ENCODE assay signal across 1 cellular context in the genomic region with DNA sequence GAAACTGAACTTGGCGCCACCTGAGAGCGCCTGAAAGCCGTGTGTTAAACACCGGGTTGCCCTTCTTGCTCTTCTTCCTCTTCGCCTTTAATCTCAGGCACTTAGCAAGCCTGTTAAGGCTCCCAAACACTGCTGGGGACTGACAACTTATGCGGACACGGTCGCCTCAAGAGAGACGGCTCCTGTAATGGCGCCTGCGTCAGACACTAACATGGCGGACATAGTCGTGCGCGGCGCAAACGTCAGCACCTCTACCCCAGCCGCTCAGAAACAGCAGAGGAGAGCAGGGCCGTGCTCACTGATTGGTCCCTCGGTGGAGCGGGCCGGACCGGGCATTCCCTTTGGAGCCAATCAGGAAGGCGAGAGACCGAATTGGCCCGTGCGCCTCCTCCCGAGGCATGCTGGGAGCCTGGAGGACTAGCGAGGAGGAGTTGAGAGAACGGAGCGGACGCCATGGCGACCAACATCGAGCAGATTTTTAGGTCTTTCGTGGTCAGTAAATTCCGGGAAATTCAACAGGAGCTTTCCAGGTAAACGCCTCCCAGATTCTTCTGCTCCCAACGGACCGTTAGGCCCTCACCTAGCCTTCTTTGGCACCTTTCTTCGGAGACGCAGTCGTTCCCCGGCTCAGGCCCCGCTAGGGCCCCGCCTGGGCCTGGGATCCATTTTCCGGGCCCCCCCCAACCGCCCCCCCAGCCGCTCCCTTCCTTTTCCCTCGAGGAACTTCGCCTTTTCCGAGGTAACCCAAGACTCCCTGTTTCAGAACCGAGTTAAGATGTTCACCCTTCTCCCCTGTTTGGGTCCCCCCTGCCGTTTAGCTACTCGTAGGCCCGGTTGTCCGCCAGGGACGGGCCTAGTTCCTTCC.
TF ChIP-seq lines count a peak whose summit lies in the region.

A gene with protein sequence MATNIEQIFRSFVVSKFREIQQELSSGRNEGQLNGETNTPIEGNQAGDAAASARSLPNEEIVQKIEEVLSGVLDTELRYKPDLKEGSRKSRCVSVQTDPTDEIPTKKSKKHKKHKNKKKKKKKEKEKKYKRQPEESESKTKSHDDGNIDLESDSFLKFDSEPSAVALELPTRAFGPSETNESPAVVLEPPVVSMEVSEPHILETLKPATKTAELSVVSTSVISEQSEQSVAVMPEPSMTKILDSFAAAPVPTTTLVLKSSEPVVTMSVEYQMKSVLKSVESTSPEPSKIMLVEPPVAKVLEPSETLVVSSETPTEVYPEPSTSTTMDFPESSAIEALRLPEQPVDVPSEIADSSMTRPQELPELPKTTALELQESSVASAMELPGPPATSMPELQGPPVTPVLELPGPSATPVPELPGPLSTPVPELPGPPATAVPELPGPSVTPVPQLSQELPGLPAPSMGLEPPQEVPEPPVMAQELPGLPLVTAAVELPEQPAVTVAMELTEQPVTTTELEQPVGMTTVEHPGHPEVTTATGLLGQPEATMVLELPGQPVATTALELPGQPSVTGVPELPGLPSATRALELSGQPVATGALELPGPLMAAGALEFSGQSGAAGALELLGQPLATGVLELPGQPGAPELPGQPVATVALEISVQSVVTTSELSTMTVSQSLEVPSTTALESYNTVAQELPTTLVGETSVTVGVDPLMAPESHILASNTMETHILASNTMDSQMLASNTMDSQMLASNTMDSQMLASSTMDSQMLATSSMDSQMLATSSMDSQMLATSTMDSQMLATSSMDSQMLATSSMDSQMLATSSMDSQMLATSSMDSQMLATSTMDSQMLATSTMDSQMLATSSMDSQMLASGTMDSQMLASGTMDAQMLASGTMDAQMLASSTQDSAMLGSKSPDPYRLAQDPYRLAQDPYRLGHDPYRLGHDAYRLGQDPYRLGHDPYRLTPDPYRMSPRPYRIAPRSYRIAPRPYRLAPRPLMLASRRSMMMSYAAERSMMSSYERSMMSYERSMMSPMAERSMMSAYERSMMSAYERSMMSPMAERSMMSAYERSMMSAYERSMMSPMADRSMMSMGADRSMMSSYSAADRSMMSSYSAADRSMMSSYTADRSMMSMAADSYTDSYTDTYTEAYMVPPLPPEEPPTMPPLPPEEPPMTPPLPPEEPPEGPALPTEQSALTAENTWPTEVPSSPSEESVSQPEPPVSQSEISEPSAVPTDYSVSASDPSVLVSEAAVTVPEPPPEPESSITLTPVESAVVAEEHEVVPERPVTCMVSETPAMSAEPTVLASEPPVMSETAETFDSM (N-terminal part only) (plus strand): TSS at position 399 of the 865 bp plus-strand sequence. CDS start 55 bp downstream, at position 454.

TF ChIP-seq in K562, 482 proteins besides CTCF, POLR2A, EP300 and RAD21 (continued from another document and continues in another):
- TF ChIP-seq, protein P1, sequence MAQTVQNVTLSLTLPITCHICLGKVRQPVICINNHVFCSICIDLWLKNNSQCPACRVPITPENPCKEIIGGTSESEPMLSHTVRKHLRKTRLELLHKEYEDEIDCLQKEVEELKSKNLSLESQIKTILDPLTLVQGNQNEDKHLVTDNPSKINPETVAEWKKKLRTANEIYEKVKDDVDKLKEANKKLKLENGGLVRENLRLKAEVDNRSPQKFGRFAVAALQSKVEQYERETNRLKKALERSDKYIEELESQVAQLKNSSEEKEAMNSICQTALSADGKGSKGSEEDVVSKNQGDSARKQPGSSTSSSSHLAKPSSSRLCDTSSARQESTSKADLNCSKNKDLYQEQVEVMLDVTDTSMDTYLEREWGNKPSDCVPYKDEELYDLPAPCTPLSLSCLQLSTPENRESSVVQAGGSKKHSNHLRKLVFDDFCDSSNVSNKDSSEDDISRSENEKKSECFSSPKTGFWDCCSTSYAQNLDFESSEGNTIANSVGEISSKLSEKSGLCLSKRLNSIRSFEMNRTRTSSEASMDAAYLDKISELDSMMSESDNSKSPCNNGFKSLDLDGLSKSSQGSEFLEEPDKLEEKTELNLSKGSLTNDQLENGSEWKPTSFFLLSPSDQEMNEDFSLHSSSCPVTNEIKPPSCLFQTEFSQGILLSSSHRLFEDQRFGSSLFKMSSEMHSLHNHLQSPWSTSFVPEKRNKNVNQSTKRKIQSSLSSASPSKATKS (CRISPR knock-in tag; IDR thresholded peaks at IDR 0.05) = no peak
- TF ChIP-seq, protein P2, sequence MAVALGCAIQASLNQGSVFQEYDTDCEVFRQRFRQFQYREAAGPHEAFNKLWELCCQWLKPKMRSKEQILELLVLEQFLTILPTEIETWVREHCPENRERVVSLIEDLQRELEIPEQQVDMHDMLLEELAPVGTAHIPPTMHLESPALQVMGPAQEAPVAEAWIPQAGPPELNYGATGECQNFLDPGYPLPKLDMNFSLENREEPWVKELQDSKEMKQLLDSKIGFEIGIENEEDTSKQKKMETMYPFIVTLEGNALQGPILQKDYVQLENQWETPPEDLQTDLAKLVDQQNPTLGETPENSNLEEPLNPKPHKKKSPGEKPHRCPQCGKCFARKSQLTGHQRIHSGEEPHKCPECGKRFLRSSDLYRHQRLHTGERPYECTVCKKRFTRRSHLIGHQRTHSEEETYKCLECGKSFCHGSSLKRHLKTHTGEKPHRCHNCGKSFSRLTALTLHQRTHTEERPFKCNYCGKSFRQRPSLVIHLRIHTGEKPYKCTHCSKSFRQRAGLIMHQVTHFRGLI (CRISPR knock-in tag; IDR thresholded peaks at IDR 0.05) = no peak
- TF ChIP-seq PHF21A (IDR thresholded peaks at IDR 0.05; ENCODE audit: borderline replicate concordance, low read depth) (peak; percentile 62; the same call in 1 of the 2 replicates), RBFOX2 (IDR thresholded peaks at IDR 0.05; ENCODE audit: low read depth, low read length) (peak; percentile 87), TBL1XR1 (IDR thresholded peaks at IDR 0.05; ENCODE audit: low read length in 2 of 2) (peak; percentile 48 to 73; a peak in 3 of 4 replicates), ZNF253 (CRISPR knock-in tag; conservative IDR thresholded peaks at IDR 0.05) (0 out of 2 replicates have a peak, but pooled peaks have one; percentile 63), CBFA2T2 (conservative IDR thresholded peaks at IDR 0.05) (no peak), RUNX1 (IDR thresholded peaks at IDR 0.05; ENCODE audit: low read depth) (no peak), DPF2 (IDR thresholded peaks at IDR 0.05) (peak; percentile 50), ERF (CRISPR knock-in tag; IDR thresholded peaks at IDR 0.05) (no peak), RHOXF2B (CRISPR knock-in tag; conservative IDR thresholded peaks at IDR 0.05) (0 out of 2 replicates have a peak, but pooled peaks have one; percentile 23), ZNF696 (CRISPR knock-in tag; conservative IDR thresholded peaks at IDR 0.05) (no peak), ARID2 (IDR thresholded peaks at IDR 0.05) (no peak), ZKSCAN3 (CRISPR knock-in tag; IDR thresholded peaks at IDR 0.05) (no peak), BRD4 (IDR thresholded peaks at IDR 0.05) (peak; percentile 99), ZNF124 (CRISPR knock-in tag; IDR thresholded peaks at IDR 0.05) (no peak), CEBPB (tag; IDR thresholded peaks at IDR 0.05) (no peak), ZNF311 (CRISPR knock-in tag; IDR thresholded peaks at IDR 0.05) (no peak), SNRNP70 (optimal IDR thresholded peaks at IDR 0.05; ENCODE audit: low read depth, low read length) (no peak), THRAP3 (IDR thresholded peaks at IDR 0.05; ENCODE audit: borderline replicate concordance) (no peak), TCF7L2 (IDR thresholded peaks at IDR 0.05; ENCODE audit: low read depth, low read length) (no peak)
- TF ChIP-seq, protein P3, sequence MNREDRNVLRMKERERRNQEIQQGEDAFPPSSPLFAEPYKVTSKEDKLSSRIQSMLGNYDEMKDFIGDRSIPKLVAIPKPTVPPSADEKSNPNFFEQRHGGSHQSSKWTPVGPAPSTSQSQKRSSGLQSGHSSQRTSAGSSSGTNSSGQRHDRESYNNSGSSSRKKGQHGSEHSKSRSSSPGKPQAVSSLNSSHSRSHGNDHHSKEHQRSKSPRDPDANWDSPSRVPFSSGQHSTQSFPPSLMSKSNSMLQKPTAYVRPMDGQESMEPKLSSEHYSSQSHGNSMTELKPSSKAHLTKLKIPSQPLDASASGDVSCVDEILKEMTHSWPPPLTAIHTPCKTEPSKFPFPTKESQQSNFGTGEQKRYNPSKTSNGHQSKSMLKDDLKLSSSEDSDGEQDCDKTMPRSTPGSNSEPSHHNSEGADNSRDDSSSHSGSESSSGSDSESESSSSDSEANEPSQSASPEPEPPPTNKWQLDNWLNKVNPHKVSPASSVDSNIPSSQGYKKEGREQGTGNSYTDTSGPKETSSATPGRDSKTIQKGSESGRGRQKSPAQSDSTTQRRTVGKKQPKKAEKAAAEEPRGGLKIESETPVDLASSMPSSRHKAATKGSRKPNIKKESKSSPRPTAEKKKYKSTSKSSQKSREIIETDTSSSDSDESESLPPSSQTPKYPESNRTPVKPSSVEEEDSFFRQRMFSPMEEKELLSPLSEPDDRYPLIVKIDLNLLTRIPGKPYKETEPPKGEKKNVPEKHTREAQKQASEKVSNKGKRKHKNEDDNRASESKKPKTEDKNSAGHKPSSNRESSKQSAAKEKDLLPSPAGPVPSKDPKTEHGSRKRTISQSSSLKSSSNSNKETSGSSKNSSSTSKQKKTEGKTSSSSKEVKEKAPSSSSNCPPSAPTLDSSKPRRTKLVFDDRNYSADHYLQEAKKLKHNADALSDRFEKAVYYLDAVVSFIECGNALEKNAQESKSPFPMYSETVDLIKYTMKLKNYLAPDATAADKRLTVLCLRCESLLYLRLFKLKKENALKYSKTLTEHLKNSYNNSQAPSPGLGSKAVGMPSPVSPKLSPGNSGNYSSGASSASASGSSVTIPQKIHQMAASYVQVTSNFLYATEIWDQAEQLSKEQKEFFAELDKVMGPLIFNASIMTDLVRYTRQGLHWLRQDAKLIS (CRISPR knock-in tag; IDR thresholded peaks at IDR 0.05) = no peak; the same call in none of the 2 replicates
- TF ChIP-seq, protein P4, sequence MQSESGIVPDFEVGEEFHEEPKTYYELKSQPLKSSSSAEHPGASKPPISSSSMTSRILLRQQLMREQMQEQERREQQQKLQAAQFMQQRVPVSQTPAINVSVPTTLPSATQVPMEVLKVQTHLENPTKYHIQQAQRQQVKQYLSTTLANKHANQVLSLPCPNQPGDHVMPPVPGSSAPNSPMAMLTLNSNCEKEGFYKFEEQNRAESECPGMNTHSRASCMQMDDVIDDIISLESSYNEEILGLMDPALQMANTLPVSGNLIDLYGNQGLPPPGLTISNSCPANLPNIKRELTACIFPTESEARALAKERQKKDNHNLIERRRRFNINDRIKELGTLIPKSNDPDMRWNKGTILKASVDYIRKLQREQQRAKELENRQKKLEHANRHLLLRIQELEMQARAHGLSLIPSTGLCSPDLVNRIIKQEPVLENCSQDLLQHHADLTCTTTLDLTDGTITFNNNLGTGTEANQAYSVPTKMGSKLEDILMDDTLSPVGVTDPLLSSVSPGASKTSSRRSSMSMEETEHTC (IDR thresholded peaks at IDR 0.05) = no peak
- TF ChIP-seq, protein P5, sequence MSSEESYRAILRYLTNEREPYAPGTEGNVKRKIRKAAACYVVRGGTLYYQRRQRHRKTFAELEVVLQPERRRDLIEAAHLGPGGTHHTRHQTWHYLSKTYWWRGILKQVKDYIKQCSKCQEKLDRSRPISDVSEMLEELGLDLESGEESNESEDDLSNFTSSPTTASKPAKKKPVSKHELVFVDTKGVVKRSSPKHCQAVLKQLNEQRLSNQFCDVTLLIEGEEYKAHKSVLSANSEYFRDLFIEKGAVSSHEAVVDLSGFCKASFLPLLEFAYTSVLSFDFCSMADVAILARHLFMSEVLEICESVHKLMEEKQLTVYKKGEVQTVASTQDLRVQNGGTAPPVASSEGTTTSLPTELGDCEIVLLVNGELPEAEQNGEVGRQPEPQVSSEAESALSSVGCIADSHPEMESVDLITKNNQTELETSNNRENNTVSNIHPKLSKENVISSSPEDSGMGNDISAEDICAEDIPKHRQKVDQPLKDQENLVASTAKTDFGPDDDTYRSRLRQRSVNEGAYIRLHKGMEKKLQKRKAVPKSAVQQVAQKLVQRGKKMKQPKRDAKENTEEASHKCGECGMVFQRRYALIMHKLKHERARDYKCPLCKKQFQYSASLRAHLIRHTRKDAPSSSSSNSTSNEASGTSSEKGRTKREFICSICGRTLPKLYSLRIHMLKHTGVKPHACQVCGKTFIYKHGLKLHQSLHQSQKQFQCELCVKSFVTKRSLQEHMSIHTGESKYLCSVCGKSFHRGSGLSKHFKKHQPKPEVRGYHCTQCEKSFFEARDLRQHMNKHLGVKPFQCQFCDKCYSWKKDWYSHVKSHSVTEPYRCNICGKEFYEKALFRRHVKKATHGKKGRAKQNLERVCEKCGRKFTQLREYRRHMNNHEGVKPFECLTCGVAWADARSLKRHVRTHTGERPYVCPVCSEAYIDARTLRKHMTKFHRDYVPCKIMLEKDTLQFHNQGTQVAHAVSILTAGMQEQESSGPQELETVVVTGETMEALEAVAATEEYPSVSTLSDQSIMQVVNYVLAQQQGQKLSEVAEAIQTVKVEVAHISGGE (CRISPR knock-in tag; IDR thresholded peaks at IDR 0.05) = peak in 1 of 3 experiments; percentile 7; a peak in 2 of 6 replicates
- TF ChIP-seq, protein P6, sequence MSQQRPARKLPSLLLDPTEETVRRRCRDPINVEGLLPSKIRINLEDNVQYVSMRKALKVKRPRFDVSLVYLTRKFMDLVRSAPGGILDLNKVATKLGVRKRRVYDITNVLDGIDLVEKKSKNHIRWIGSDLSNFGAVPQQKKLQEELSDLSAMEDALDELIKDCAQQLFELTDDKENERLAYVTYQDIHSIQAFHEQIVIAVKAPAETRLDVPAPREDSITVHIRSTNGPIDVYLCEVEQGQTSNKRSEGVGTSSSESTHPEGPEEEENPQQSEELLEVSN (IDR thresholded peaks at IDR 0.05; ENCODE audit: borderline replicate concordance in 1 of 2, extremely low read depth in 1 of 2, insufficient read depth in 1 of 2, insufficient read length in 1 of 2, low read depth in 1 of 2, low read length in 1 of 2, poor library complexity in 1 of 2, severe bottlenecking in 1 of 2) = peak; percentile 73 to 87
- TF ChIP-seq, protein P7, sequence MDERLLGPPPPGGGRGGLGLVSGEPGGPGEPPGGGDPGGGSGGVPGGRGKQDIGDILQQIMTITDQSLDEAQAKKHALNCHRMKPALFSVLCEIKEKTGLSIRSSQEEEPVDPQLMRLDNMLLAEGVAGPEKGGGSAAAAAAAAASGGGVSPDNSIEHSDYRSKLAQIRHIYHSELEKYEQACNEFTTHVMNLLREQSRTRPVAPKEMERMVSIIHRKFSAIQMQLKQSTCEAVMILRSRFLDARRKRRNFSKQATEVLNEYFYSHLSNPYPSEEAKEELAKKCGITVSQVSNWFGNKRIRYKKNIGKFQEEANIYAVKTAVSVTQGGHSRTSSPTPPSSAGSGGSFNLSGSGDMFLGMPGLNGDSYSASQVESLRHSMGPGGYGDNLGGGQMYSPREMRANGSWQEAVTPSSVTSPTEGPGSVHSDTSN (CRISPR knock-in tag; IDR thresholded peaks at IDR 0.05; ENCODE audit: low read depth) = no peak
- TF ChIP-seq, protein P7 (tag; conservative IDR thresholded peaks at IDR 0.05; ENCODE audit: low read depth) = no peak
